ENCODE assay signal across 10 cellular contexts in genomic region chr10:125023862-125024495, GRCh38.
A peak's percentile ranks its signal among the peaks of the same experiment; 100 is the strongest.
DNase-seq lines count a peak whose midpoint lies in the region; ATAC-seq, FAIRE-seq and TF ChIP-seq lines count a peak whose summit lies in the region.
"Had no signal": no experiment of that assay in that cellular context is flagged by ENCODE, and none has a peak within 500 bp of the region (broad histone marks: within the 10 kb centered on the region; RNA-seq: fewer than 3 reads in every experiment).

No MANE protein-coding gene starts in this region.

- intact Hi-C loops in HepG2 (cut with micrococcal nuclease; ENCODE audit: unreplicated experiment), result no loop called here

- H3K4me1 Mint-ChIP-seq in WTC11, result peaks cover 47% of the 10 kb centered on the region

- ATAC-seq in WTC11 (no peak), HepG2 (peak; percentile 38; the same call in 1 of the 3 replicates), thoracic aorta (ENCODE audit: insufficient number of reproducible peaks, low FRiP score, low read depth) (no peak), HG03039 (IDR thresholded peaks at IDR 0.05; ENCODE audit: unreplicated experiment) (no peak), HG03378 (IDR thresholded peaks at IDR 0.05; ENCODE audit: unreplicated experiment) (no peak), HG03520 (IDR thresholded peaks at IDR 0.05; ENCODE audit: unreplicated experiment) (no peak)
- ATAC-seq: GM12878 had no signal

- no peak overlapping the region for H2AFZ ChIP-seq in HepG2 (ENCODE audit: low read length)

- no peak overlapping the region for H3K4me2 ChIP-seq in HepG2 (ENCODE audit: low read depth, low read length)

- H3K36me3 ChIP-seq in HepG2 (replicated peaks in 1 of 2; ENCODE audit: control insufficient read depth in 1 of 2, insufficient read depth in 2 of 2, low read length in 2 of 2) (no peaks in the 10 kb centered on the region), thoracic aorta (no peaks in the 10 kb centered on the region)

- H3K9me3 ChIP-seq in HepG2 (ENCODE audit: low read length), result peaks cover 5% of the 10 kb centered on the region; the same call in 1 of the 2 replicates
- H3K9me3 ChIP-seq in thoracic aorta, result no peaks in the 10 kb centered on the region

- no peak overlapping the region for H3K4me3 ChIP-seq in HepG2 (replicated peaks in 1 of 3; ENCODE audit: insufficient read depth in 1 of 3, low read depth in 2 of 3, low read length in 3 of 3)
- peak overlapping the region; percentile 38 for H3K4me3 ChIP-seq in thoracic aorta
- H3K4me3 ChIP-seq: GM12878 had no signal

- DNase-seq in NCI-H128 (lab: John Stamatoyannopoulos, UW; ENCODE audit: unreplicated experiment) (peak; percentile 9), WTC11 (ENCODE audit: low spot score) (no peak), HepG2 (ENCODE audit: low spot score) (no peak), thoracic aorta (ENCODE audit: low spot score) (no peak), superior temporal gyrus (ENCODE audit: extremely low spot score) (no peak)
- DNase-seq: islet precursor cell had no signal

- H3K4me3 Mint-ChIP-seq in WTC11, result no peak overlapping the region

- peaks cover 24% of the 10 kb centered on the region for H3K9me3 Mint-ChIP-seq in WTC11

- H3K9ac ChIP-seq in HepG2 (ENCODE audit: insufficient read depth, low read depth, low read length), result no peak overlapping the region

- BruUV-seq in HepG2 (replicated peaks; lab: Mats Ljungman, UMichigan), result no TSS peak

- TF ChIP-seq POLR2A in HepG2 (IDR thresholded peaks at IDR 0.05; ENCODE audit: insufficient read depth in 1 of 2, low read depth in 2 of 2, low read length in 2 of 2), result no peak

- H3K27me3 ChIP-seq in HepG2 (ENCODE audit: control insufficient read depth in 1 of 2, insufficient read depth in 2 of 2, low read length in 2 of 2) (peaks cover 24 to 70% of the 10 kb centered on the region in 2 experiments), thoracic aorta (replicated peaks; ENCODE audit: insufficient read depth) (no peaks in the 10 kb centered on the region)

- H4K20me1 ChIP-seq in HepG2 (ENCODE audit: insufficient read depth, low read length), result no peaks in the 10 kb centered on the region

- no peak for FAIRE-seq in HepG2 (lab: Jason Lieb, UNC)

- peaks cover 14% of the 10 kb centered on the region for H3K4me1 ChIP-seq in HepG2 (ENCODE audit: insufficient read depth, low read length)
- peaks cover 42 to 95% of the 10 kb centered on the region in 2 donors for H3K4me1 ChIP-seq in thoracic aorta (ENCODE audit: control insufficient read depth in 1 of 2, low read depth in 2 of 2)

- WGBS in HepG2 (ENCODE audit: low lambda C conversion rate), result 21% methylated on average over 14 of the region's 26 CpGs

- TF ChIP-seq EP300 in HepG2 (IDR thresholded peaks at IDR 0.05; ENCODE audit: low read depth in 2 of 2, low read length in 2 of 2) (no peak), HepG2 (CRISPR knock-in tag; IDR thresholded peaks at IDR 0.05; ENCODE audit: borderline replicate concordance) (no peak)

- H3K27ac Mint-ChIP-seq in WTC11, result peak overlapping the region; percentile 57

- TF ChIP-seq CTCF in WTC11 (IDR thresholded peaks at IDR 0.05) (no peak), HepG2 (CRISPR knock-in tag; IDR thresholded peaks at IDR 0.05) (no peak), thoracic aorta (IDR thresholded peaks at IDR 0.05) (no peak)

- TF ChIP-seq RAD21 in HepG2 (CRISPR knock-in tag; IDR thresholded peaks at IDR 0.05), result no peak

- POLR2A ChIA-PET in WTC11 (lab: Charles Lee) (no interaction called here), HepG2 (lab: Yijun Ruan, JAX) (no interaction called here)

- H3K27me3 Mint-ChIP-seq in WTC11 (ENCODE audit: low read depth), result no peaks in the 10 kb centered on the region

- in situ Hi-C loops in HepG2 (cut with HindIII; ENCODE audit: extremely low pct_ligation_motif_present, low pct_unique_long_range_greater_than_20kb), result no loop called here

- CTCF ChIA-PET in WTC11 (lab: Charles Lee) (no interaction called here), HepG2 (lab: Yijun Ruan, JAX; ENCODE audit: low intra/inter-chr PET ratio, low total read pairs) (no interaction called here)

- H3K27ac ChIP-seq in HepG2 (ENCODE audit: extremely low read length, insufficient read depth, low read length) (no peak overlapping the region), thoracic aorta (peak overlapping the region in 1 of 2 donors; percentile 35)

- peaks cover 63% of the 10 kb centered on the region for H3K36me3 Mint-ChIP-seq in WTC11

- H3K79me2 ChIP-seq in HepG2 (ENCODE audit: insufficient read depth, low read length), result no peaks in the 10 kb centered on the region

TF ChIP-seq in WTC11, 78 proteins besides CTCF, POLR2A, EP300 and RAD21 (continues in another document):
- TF ChIP-seq ZNF425 (CRISPR knock-in tag; conservative IDR thresholded peaks at IDR 0.05), result no peak
- TF ChIP-seq IRF2 (CRISPR knock-in tag; IDR thresholded peaks at IDR 0.05; ENCODE audit: borderline replicate concordance, low read depth), result no peak
- TF ChIP-seq, protein P1, sequence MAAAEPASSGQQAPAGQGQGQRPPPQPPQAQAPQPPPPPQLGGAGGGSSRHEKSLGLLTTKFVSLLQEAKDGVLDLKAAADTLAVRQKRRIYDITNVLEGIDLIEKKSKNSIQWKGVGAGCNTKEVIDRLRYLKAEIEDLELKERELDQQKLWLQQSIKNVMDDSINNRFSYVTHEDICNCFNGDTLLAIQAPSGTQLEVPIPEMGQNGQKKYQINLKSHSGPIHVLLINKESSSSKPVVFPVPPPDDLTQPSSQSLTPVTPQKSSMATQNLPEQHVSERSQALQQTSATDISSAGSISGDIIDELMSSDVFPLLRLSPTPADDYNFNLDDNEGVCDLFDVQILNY (CRISPR knock-in tag; IDR thresholded peaks at IDR 0.05), result no peak
- no peak for TF ChIP-seq JUN (CRISPR knock-in tag; IDR thresholded peaks at IDR 0.05)

TF ChIP-seq in HepG2, 621 proteins besides CTCF, POLR2A, EP300 and RAD21:
- TF ChIP-seq NFE2L1 (CRISPR knock-in tag; IDR thresholded peaks at IDR 0.05; ENCODE audit: borderline replicate concordance), result no peak
- TF ChIP-seq NFKB2 (CRISPR knock-in tag; IDR thresholded peaks at IDR 0.05; ENCODE audit: borderline replicate concordance), result 0 out of 2 replicates have a peak, but pooled peaks have one; percentile 52
